Comparison of ENCODE assay signal across 15 cellular contexts in genomic region chr14:90831821-90832220, GRCh38. TPM values are rescaled to one million over a fixed set of nuclear protein-coding genes. Genes with fewer than 3 reads are reported as not detected.
A peak's percentile ranks its signal among the peaks of the same experiment; 100 is the strongest.
DNase-seq lines count a peak whose midpoint lies in the region; ATAC-seq and TF ChIP-seq lines count a peak whose summit lies in the region.
"Had no signal": no experiment of that assay in that cellular context is flagged by ENCODE, and none has a peak within 500 bp of the region (broad histone marks: within the 10 kb centered on the region; RNA-seq: fewer than 3 reads in every experiment).

No MANE protein-coding gene starts in this region.

- CTCF ChIA-PET in activated naive CD4-positive, alpha-beta T cell treated with anti-CD3 and anti-CD28 coated beads for 36 hours (lab: Charles Lee): no interaction called here

- no peaks in the 10 kb centered on the region for H3K36me3 ChIP-seq in upper lobe of right lung
- no peaks in the 10 kb centered on the region for H3K36me3 ChIP-seq in stomach
- H3K36me3 ChIP-seq: BLaER1 had no signal

- peak; percentile 2 for DNase-seq in activated naive CD4-positive, alpha-beta T cell treated with anti-CD3 and anti-CD28 coated beads for 36 hours
- no peak for DNase-seq in activated naive CD4-positive, alpha-beta T cell (lab: John Stamatoyannopoulos, UW)
- DNase-seq in posterior vena cava (ENCODE audit: low spot score) (peak; percentile 29), upper lobe of right lung (peak; percentile 48), ureter (ENCODE audit: low spot score) (no peak), NCI-H1417 treated with DMSO at 0.1 percent for 48 hours (lab: John Stamatoyannopoulos, UW) (no peak), stomach (no peak)
- DNase-seq: 8988T; Calu3; CD8-positive, alpha-beta T cell; DMS79 treated with DMSO at 0.1 percent for 48 hours; H9 had no signal

- no peak for TF ChIP-seq POLR2A in stomach (IDR thresholded peaks at IDR 0.05)

- no peak for TF ChIP-seq EP300 in stomach (IDR thresholded peaks at IDR 0.05)

- H3K9me3 Mint-ChIP-seq in activated naive CD4-positive, alpha-beta T cell treated with anti-CD3 and anti-CD28 coated beads for 36 hours: no peaks in the 10 kb centered on the region
- no peaks in the 10 kb centered on the region for H3K9me3 Mint-ChIP-seq in dendritic cell treated with granulocyte-macrophage colony-stimulating factor and Interleukin-4, amounts not matched to agents 40 ng/mL and 50 ng/mL, for 4 days
- H3K9me3 Mint-ChIP-seq: CD8-positive, alpha-beta T cell had no signal

- peaks cover 30% of the 10 kb centered on the region for H3K4me1 Mint-ChIP-seq in activated naive CD4-positive, alpha-beta T cell treated with anti-CD3 and anti-CD28 coated beads for 36 hours (ENCODE audit: low read depth)
- H3K4me1 Mint-ChIP-seq in dendritic cell treated with granulocyte-macrophage colony-stimulating factor and Interleukin-4, amounts not matched to agents 40 ng/mL and 50 ng/mL, for 4 days (ENCODE audit: low read depth): peaks cover 40% of the 10 kb centered on the region

- H3K4me3 Mint-ChIP-seq in activated naive CD4-positive, alpha-beta T cell treated with anti-CD3 and anti-CD28 coated beads for 36 hours: no peak overlapping the region
- no peak overlapping the region for H3K4me3 Mint-ChIP-seq in dendritic cell treated with granulocyte-macrophage colony-stimulating factor and Interleukin-4, amounts not matched to agents 40 ng/mL and 50 ng/mL, for 4 days
- H3K4me3 Mint-ChIP-seq: CD8-positive, alpha-beta T cell; H9 had no signal

- ATAC-seq in upper lobe of right lung: no peak
- ATAC-seq: CD8-positive, alpha-beta T cell; GM12878 had no signal

- TF ChIP-seq CTCF in upper lobe of right lung (IDR thresholded peaks at IDR 0.05) (no peak), stomach (IDR thresholded peaks at IDR 0.05) (no peak)

- peaks cover 13% of the 10 kb centered on the region for H3K4me1 ChIP-seq in upper lobe of right lung
- H3K4me1 ChIP-seq in stomach: peaks cover 12 to 19% (median 17%) of the 10 kb centered on the region in 4 donors

- H3K27ac ChIP-seq in upper lobe of right lung (no peak overlapping the region), stomach (no peak overlapping the region)
- H3K27ac ChIP-seq: BLaER1 had no signal

- intact Hi-C loops in activated naive CD4-positive, alpha-beta T cell treated with anti-CD3 and anti-CD28 coated beads for 36 hours (cut with micrococcal nuclease): no loop called here
- intact Hi-C loops in dendritic cell treated with granulocyte-macrophage colony-stimulating factor and Interleukin-4, amounts not matched to agents 40 ng/mL and 50 ng/mL, for 4 days (cut with micrococcal nuclease): no loop called here
- intact Hi-C loops in posterior vena cava (cut with DNase I): no loop called here
- intact Hi-C loops in upper lobe of right lung (cut with DNase I): no loop called here
- intact Hi-C loops in stomach (cut with DNase I; ENCODE audit: low total_unique reads): no loop called here

- 92 to 95% (median 93%) methylated on average over 10 of the region's 10 CpGs for WGBS in stomach, 5 donors

- no peak overlapping the region for H3K27ac Mint-ChIP-seq in activated naive CD4-positive, alpha-beta T cell treated with anti-CD3 and anti-CD28 coated beads for 36 hours
- peak overlapping the region; percentile 43 for H3K27ac Mint-ChIP-seq in dendritic cell treated with granulocyte-macrophage colony-stimulating factor and Interleukin-4, amounts not matched to agents 40 ng/mL and 50 ng/mL, for 4 days
- H3K27ac Mint-ChIP-seq: CD8-positive, alpha-beta T cell had no signal

- H3K9me3 ChIP-seq in upper lobe of right lung (no peaks in the 10 kb centered on the region), stomach (no peaks in the 10 kb centered on the region)

- no peak overlapping the region for H3K4me3 ChIP-seq in upper lobe of right lung
- H3K4me3 ChIP-seq in stomach: no peak overlapping the region
- H3K4me3 ChIP-seq: BLaER1, GM12878 had no signal

- no peaks in the 10 kb centered on the region for H3K27me3 ChIP-seq in upper lobe of right lung
- no peaks in the 10 kb centered on the region for H3K27me3 ChIP-seq in stomach
- H3K27me3 ChIP-seq: BLaER1 had no signal

- H3K27me3 Mint-ChIP-seq in activated naive CD4-positive, alpha-beta T cell treated with anti-CD3 and anti-CD28 coated beads for 36 hours (ENCODE audit: low read depth): no peaks in the 10 kb centered on the region
- peaks cover 15% of the 10 kb centered on the region for H3K27me3 Mint-ChIP-seq in dendritic cell treated with granulocyte-macrophage colony-stimulating factor and Interleukin-4, amounts not matched to agents 40 ng/mL and 50 ng/mL, for 4 days

- no peaks in the 10 kb centered on the region for H3K36me3 Mint-ChIP-seq in activated naive CD4-positive, alpha-beta T cell treated with anti-CD3 and anti-CD28 coated beads for 36 hours (ENCODE audit: low read depth)
- H3K36me3 Mint-ChIP-seq in dendritic cell treated with granulocyte-macrophage colony-stimulating factor and Interleukin-4, amounts not matched to agents 40 ng/mL and 50 ng/mL, for 4 days (ENCODE audit: low read depth): no peaks in the 10 kb centered on the region
- H3K36me3 Mint-ChIP-seq: CD8-positive, alpha-beta T cell had no signal

RNA-seq across cellular contexts. Expression of gene TTC7B, which starts 15.6 kb away (rescaled TPM):
- 1 to 10 TPM; 5.6 to 6.5 TPM for total RNA-seq in activated naive CD4-positive, alpha-beta T cell treated with anti-CD3 and anti-CD28 coated beads for 36 hours
- 10 to 100 TPM; 60.5 to 75.7 TPM for total RNA-seq in posterior vena cava
- total RNA-seq in upper lobe of right lung: 41.5 TPM
- total RNA-seq in ureter: 68.8 TPM
- 100 to 1,000 TPM in 1 of 5 donors, 10 to 100 TPM in 4; 15.1 to 110 (median 48.7) TPM for total RNA-seq in stomach
- polyA plus RNA-seq in stomach: 10 to 100 TPM in 2 of 3 donors, 1 to 10 TPM in 1; 6.8 to 14.3 (median 13.4) TPM

Comparison
In these comparisons a context has a peak if more than half of its experiments do, and no peak if none do; other contexts are left out.
1. DNase-seq: peak in activated naive CD4-positive, alpha-beta T cell treated with anti-CD3 and anti-CD28 coated beads for 36 hours (single experiment), posterior vena cava (single experiment) and upper lobe of right lung (single experiment); none in activated naive CD4-positive, alpha-beta T cell (0 of 4), ureter (single experiment), NCI-H1417 treated with DMSO at 0.1 percent for 48 hours (single experiment) and stomach (single experiment).